In the genomic region with DNA sequence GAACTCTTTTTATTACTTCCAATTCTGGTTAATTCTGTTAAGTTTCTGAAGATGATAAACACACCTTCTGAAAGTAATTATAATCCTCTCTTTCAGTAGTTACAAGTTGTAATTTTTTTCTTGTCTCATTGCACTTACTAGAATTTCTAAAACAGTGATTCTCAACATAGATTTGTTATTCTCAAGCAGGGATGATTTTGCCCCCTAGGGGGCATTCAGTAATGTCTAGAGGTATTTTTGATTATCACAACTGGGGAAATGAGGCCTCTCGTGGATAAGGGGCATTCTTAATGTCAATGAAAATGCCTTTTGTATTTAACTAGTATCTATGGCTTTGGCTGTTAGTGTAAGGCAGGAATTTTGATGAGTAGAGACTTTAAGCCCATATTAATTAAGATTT, we compare ENCODE assay signal across 13 cellular contexts.
DNase-seq lines count a peak whose midpoint lies in the region; ATAC-seq and TF ChIP-seq lines count a peak whose summit lies in the region.
"Had no signal": no experiment of that assay in that cellular context is flagged by ENCODE, and none has a peak within 500 bp of the region (broad histone marks: within the 10 kb centered on the region; RNA-seq: fewer than 3 reads in every experiment).

No MANE protein-coding gene starts in this region.

- peaks cover 49% of the 10 kb centered on the region for H3K4me1 ChIP-seq in parathyroid adenoma
- H3K4me1 ChIP-seq: gastroesophageal sphincter, spleen had no signal

- peaks cover 67% of the 10 kb centered on the region for H3K79me2 ChIP-seq in parathyroid adenoma

- in situ Hi-C loops in astrocyte of the spinal cord (cut with HindIII; ENCODE audit: low sequenced_read_pairs), result no loop called here

- H3K27me3 ChIP-seq in GM06990 (replicated peaks; ENCODE audit: control insufficient read depth, insufficient read depth, low read length), result no peaks in the 10 kb centered on the region
- H3K27me3 ChIP-seq in parathyroid adenoma (ENCODE audit: control insufficient read depth, insufficient read depth, low read length), result no peaks in the 10 kb centered on the region

- H3K4me3 ChIP-seq in GM06990 (replicated peaks; ENCODE audit: low read depth, low read length) (no peak overlapping the region), astrocyte of the spinal cord (ENCODE audit: low read depth, low read length) (no peak overlapping the region), parathyroid adenoma (ENCODE audit: low read depth, low read length) (peak overlapping the region; percentile 7)
- H3K4me3 ChIP-seq: gastroesophageal sphincter, spleen had no signal

- H3K9ac ChIP-seq in parathyroid adenoma, result no peak overlapping the region

- H2AFZ ChIP-seq in parathyroid adenoma, result no peak overlapping the region

- ATAC-seq in HG03442 (IDR thresholded peaks at IDR 0.05; ENCODE audit: unreplicated experiment) (no peak), GM21529 (IDR thresholded peaks at IDR 0.05; ENCODE audit: unreplicated experiment) (no peak)
- ATAC-seq: gastroesophageal sphincter had no signal

- DNase-seq in GM06990 (ENCODE audit: extremely low read depth, insufficient read length) (no peak), Kasumi-1 (lab: John Stamatoyannopoulos, UW) (peak; percentile 2 to 25), astrocyte of the spinal cord (ENCODE audit: low read depth, low spot score) (no peak), NCI-H510A treated with DMSO at 0.1 percent for 48 hours (lab: John Stamatoyannopoulos, UW) (no peak)
- DNase-seq: COR-L47, mesenchymal stem cell, NCI-H2029 treated with DMSO at 0.1 percent for 48 hours, NCI-H774, spleen had no signal

- TF ChIP-seq CTCF in GM06990 (IDR thresholded peaks at IDR 0.05; ENCODE audit: insufficient read depth, low read length, poor library complexity, severe bottlenecking), result peak; percentile 32
- peak; percentile 22 for TF ChIP-seq CTCF in astrocyte of the spinal cord (IDR thresholded peaks at IDR 0.05; ENCODE audit: low read depth, low read length)
- TF ChIP-seq CTCF in parathyroid adenoma (IDR thresholded peaks at IDR 0.05), result peak; percentile 47

- H3K27ac ChIP-seq in parathyroid adenoma, result peak overlapping the region; percentile 98
- H3K27ac ChIP-seq: gastroesophageal sphincter, spleen had no signal

- no peaks in the 10 kb centered on the region for H3K36me3 ChIP-seq in GM06990 (ENCODE audit: control insufficient read depth, insufficient read depth, low read length)
- no peaks in the 10 kb centered on the region for H3K36me3 ChIP-seq in parathyroid adenoma (ENCODE audit: control insufficient read depth, insufficient read depth, low read length)
- H3K36me3 ChIP-seq: gastroesophageal sphincter, spleen had no signal

- H3K4me2 ChIP-seq in parathyroid adenoma (ENCODE audit: low read length), result no peak overlapping the region

- no peaks in the 10 kb centered on the region for H3K9me3 ChIP-seq in parathyroid adenoma (ENCODE audit: control insufficient read depth, low read length)

Comparison
In these comparisons a context has a peak if more than half of its experiments do, and no peak if none do; other contexts are left out.
1. DNase-seq: peak in Kasumi-1 (2 of 2); none in GM06990 (single experiment), astrocyte of the spinal cord (single experiment) and NCI-H510A treated with DMSO at 0.1 percent for 48 hours (single experiment).
2. Peak in every context shown above with its lines, with median percentiles within 50 percentile points of each other: CTCF ChIP-seq.